ENCODE assay signal across 1 cellular context in genomic region chr7:16982640-16983103, GRCh38.
A peak's percentile ranks its signal among the peaks of the same experiment; 100 is the strongest.
TF ChIP-seq lines count a peak whose summit lies in the region.

No MANE protein-coding gene starts in this region.

TF ChIP-seq in HEK293, 187 proteins besides CTCF, POLR2A, EP300 and RAD21 (continued from another document and continues in another):
- TF ChIP-seq, protein P1, sequence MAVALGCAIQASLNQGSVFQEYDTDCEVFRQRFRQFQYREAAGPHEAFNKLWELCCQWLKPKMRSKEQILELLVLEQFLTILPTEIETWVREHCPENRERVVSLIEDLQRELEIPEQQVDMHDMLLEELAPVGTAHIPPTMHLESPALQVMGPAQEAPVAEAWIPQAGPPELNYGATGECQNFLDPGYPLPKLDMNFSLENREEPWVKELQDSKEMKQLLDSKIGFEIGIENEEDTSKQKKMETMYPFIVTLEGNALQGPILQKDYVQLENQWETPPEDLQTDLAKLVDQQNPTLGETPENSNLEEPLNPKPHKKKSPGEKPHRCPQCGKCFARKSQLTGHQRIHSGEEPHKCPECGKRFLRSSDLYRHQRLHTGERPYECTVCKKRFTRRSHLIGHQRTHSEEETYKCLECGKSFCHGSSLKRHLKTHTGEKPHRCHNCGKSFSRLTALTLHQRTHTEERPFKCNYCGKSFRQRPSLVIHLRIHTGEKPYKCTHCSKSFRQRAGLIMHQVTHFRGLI (tag by site-specific recombination; IDR thresholded peaks at IDR 0.05): no peak
- TF ChIP-seq GLI4 (tag by site-specific recombination; IDR thresholded peaks at IDR 0.05) (no peak), ZNF266 (tag by site-specific recombination; IDR thresholded peaks at IDR 0.05; ENCODE audit: low read depth) (no peak), HIC1 (tag by site-specific recombination; IDR thresholded peaks at IDR 0.05) (no peak), ZNF560 (tag by site-specific recombination; IDR thresholded peaks at IDR 0.05; ENCODE audit: borderline replicate concordance) (no peak), ZNF629 (tag by site-specific recombination; IDR thresholded peaks at IDR 0.05) (no peak), ZSCAN30 (tag by site-specific recombination; IDR thresholded peaks at IDR 0.05) (peak; percentile 40; the same call in 1 of the 2 replicates), ZNF335 (tag by site-specific recombination; conservative IDR thresholded peaks at IDR 0.05) (0 out of 2 replicates have a peak, but pooled peaks have one; percentile 21), ZNF214 (tag by site-specific recombination; IDR thresholded peaks at IDR 0.05; ENCODE audit: borderline replicate concordance) (no peak), SP2 (tag by site-specific recombination; IDR thresholded peaks at IDR 0.05) (no peak), ZNF23 (tag by site-specific recombination; IDR thresholded peaks at IDR 0.05; ENCODE audit: borderline replicate concordance) (no peak), ZNF571 (tag by site-specific recombination; IDR thresholded peaks at IDR 0.05) (no peak), ZNF610 (tag by site-specific recombination; IDR thresholded peaks at IDR 0.05; ENCODE audit: borderline replicate concordance) (no peak), ZNF664 (tag by site-specific recombination; IDR thresholded peaks at IDR 0.05) (no peak), SP3 (tag by site-specific recombination; IDR thresholded peaks at IDR 0.05) (no peak), ZNF132 (tag by site-specific recombination; IDR thresholded peaks at IDR 0.05; ENCODE audit: borderline replicate concordance) (no peak), ZNF561 (tag by site-specific recombination; IDR thresholded peaks at IDR 0.05; ENCODE audit: borderline replicate concordance) (no peak), INSM2 (tag by site-specific recombination; IDR thresholded peaks at IDR 0.05) (no peak), ZNF473 (tag by site-specific recombination; IDR thresholded peaks at IDR 0.05) (no peak), PRDM10 (tag by site-specific recombination; IDR thresholded peaks at IDR 0.05) (no peak), ZNF16 (tag by site-specific recombination; IDR thresholded peaks at IDR 0.05; ENCODE audit: low read depth) (no peak), ZNF768 (tag by site-specific recombination; IDR thresholded peaks at IDR 0.05) (no peak), ZBTB17 (tag by site-specific recombination; IDR thresholded peaks at IDR 0.05) (no peak), ZNF677 (tag by site-specific recombination; IDR thresholded peaks at IDR 0.05) (no peak), ZNF501 (tag by site-specific recombination; IDR thresholded peaks at IDR 0.05) (0 out of 2 replicates have a peak, but pooled peaks have one; percentile 24), ZNF10 (tag by site-specific recombination; IDR thresholded peaks at IDR 0.05) (no peak), OVOL3 (tag by site-specific recombination; IDR thresholded peaks at IDR 0.05) (no peak), ZSCAN4 (tag by site-specific recombination; IDR thresholded peaks at IDR 0.05) (no peak), ZNF707 (tag by site-specific recombination; IDR thresholded peaks at IDR 0.05) (no peak), ZNF426 (tag by site-specific recombination; IDR thresholded peaks at IDR 0.05) (no peak), ZNF488 (tag by site-specific recombination; IDR thresholded peaks at IDR 0.05) (no peak), ZNF423 (tag by site-specific recombination; IDR thresholded peaks at IDR 0.05) (no peak), ZNF549 (tag by site-specific recombination; IDR thresholded peaks at IDR 0.05) (no peak), ZNF670 (tag by site-specific recombination; IDR thresholded peaks at IDR 0.05; ENCODE audit: low read depth) (no peak), EGR2 (tag by site-specific recombination; IDR thresholded peaks at IDR 0.05; ENCODE audit: low read depth) (no peak), ZNF701 (tag by site-specific recombination; IDR thresholded peaks at IDR 0.05) (no peak), ZNF174 (tag by site-specific recombination; IDR thresholded peaks at IDR 0.05) (no peak), ZNF121 (tag by site-specific recombination; IDR thresholded peaks at IDR 0.05) (no peak)
- TF ChIP-seq, protein P2, sequence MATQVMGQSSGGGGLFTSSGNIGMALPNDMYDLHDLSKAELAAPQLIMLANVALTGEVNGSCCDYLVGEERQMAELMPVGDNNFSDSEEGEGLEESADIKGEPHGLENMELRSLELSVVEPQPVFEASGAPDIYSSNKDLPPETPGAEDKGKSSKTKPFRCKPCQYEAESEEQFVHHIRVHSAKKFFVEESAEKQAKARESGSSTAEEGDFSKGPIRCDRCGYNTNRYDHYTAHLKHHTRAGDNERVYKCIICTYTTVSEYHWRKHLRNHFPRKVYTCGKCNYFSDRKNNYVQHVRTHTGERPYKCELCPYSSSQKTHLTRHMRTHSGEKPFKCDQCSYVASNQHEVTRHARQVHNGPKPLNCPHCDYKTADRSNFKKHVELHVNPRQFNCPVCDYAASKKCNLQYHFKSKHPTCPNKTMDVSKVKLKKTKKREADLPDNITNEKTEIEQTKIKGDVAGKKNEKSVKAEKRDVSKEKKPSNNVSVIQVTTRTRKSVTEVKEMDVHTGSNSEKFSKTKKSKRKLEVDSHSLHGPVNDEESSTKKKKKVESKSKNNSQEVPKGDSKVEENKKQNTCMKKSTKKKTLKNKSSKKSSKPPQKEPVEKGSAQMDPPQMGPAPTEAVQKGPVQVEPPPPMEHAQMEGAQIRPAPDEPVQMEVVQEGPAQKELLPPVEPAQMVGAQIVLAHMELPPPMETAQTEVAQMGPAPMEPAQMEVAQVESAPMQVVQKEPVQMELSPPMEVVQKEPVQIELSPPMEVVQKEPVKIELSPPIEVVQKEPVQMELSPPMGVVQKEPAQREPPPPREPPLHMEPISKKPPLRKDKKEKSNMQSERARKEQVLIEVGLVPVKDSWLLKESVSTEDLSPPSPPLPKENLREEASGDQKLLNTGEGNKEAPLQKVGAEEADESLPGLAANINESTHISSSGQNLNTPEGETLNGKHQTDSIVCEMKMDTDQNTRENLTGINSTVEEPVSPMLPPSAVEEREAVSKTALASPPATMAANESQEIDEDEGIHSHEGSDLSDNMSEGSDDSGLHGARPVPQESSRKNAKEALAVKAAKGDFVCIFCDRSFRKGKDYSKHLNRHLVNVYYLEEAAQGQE (tag by site-specific recombination; IDR thresholded peaks at IDR 0.05): no peak
- TF ChIP-seq, protein P3, sequence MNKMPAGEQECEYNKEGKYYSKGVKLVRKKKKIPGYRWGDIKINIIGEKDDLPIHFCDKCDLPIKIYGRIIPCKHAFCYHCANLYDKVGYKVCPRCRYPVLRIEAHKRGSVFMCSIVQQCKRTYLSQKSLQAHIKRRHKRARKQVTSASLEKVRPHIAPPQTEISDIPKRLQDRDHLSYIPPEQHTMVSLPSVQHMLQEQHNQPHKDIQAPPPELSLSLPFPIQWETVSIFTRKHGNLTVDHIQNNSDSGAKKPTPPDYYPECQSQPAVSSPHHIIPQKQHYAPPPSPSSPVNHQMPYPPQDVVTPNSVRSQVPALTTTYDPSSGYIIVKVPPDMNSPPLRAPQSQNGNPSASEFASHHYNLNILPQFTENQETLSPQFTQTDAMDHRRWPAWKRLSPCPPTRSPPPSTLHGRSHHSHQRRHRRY (tag by site-specific recombination; IDR thresholded peaks at IDR 0.05): no peak
- TF ChIP-seq, protein P4, sequence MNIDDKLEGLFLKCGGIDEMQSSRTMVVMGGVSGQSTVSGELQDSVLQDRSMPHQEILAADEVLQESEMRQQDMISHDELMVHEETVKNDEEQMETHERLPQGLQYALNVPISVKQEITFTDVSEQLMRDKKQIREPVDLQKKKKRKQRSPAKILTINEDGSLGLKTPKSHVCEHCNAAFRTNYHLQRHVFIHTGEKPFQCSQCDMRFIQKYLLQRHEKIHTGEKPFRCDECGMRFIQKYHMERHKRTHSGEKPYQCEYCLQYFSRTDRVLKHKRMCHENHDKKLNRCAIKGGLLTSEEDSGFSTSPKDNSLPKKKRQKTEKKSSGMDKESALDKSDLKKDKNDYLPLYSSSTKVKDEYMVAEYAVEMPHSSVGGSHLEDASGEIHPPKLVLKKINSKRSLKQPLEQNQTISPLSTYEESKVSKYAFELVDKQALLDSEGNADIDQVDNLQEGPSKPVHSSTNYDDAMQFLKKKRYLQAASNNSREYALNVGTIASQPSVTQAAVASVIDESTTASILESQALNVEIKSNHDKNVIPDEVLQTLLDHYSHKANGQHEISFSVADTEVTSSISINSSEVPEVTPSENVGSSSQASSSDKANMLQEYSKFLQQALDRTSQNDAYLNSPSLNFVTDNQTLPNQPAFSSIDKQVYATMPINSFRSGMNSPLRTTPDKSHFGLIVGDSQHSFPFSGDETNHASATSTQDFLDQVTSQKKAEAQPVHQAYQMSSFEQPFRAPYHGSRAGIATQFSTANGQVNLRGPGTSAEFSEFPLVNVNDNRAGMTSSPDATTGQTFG (tag by site-specific recombination; IDR thresholded peaks at IDR 0.05; ENCODE audit: borderline replicate concordance): no peak
- TF ChIP-seq, protein P5, sequence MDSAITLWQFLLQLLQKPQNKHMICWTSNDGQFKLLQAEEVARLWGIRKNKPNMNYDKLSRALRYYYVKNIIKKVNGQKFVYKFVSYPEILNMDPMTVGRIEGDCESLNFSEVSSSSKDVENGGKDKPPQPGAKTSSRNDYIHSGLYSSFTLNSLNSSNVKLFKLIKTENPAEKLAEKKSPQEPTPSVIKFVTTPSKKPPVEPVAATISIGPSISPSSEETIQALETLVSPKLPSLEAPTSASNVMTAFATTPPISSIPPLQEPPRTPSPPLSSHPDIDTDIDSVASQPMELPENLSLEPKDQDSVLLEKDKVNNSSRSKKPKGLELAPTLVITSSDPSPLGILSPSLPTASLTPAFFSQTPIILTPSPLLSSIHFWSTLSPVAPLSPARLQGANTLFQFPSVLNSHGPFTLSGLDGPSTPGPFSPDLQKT (IDR thresholded peaks at IDR 0.05; ENCODE audit: borderline replicate concordance, low read depth, low read length): no peak
- TF ChIP-seq, protein P6, sequence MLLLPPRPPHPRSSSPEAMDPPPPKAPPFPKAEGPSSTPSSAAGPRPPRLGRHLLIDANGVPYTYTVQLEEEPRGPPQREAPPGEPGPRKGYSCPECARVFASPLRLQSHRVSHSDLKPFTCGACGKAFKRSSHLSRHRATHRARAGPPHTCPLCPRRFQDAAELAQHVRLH (tag by site-specific recombination; IDR thresholded peaks at IDR 0.05): 0 out of 2 replicates have a peak, but pooled peaks have one; percentile 14
